ENCODE assay signal across 8 cellular contexts in the genomic region with DNA sequence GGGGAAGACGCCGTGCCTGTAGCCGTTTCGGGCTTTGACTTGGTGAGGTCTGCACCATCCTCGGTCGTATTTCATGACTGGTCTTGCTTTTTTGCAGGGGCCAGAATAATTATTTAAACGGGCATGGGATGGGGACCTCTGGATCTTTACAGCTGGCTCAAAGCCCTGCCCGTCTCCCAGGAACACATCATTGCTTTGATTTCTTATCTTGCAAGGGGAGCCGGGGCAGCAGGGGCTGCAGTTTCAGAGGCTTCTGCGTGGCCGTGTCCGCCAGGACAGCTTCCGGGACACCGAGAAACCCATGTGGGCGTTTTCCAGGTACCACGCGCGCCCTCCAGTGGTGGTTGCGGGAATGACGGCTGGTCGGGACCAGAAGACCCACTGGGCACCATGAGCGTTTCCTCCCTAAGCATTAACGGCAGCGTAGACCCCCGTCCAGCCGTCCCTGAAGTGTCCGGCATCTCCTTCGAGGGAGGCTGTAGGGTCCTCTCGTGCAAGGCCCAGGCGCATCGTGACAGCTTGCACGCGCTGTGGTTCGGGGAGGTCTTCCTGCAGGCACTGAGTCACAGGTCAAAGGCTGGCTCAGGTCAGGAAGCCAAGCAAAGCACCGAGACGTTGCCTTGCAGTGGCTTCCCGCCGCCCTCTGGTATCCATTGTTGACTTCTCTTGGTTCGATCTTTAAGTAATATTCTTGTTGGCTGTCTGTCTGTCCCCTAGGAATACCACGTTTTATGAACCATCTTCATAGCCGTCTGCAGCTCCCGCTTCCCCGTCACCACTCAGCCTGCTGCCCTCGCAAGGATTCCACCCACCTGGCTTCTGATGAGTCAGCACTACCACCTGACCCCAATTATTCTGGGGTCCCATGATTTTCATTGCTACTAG.
DNase-seq lines count a peak whose midpoint lies in the region; ATAC-seq lines count a peak whose summit lies in the region.

No MANE protein-coding gene starts in this region.

- peak; percentile 87 for DNase-seq in D341Med (ENCODE audit: low spot score)
- DNase-seq in HCEC 1CT, result peak; percentile 39
- peak; percentile 67 for DNase-seq in NCI-H2171 treated with DMSO at 0.1 percent for 48 hours (lab: John Stamatoyannopoulos, UW)
- DNase-seq in activated CD4-positive, CD25-positive, alpha-beta regulatory T cell (lab: John Stamatoyannopoulos, UW), result peak; percentile 53 to 90 (median 76)
- peak in 55 of 61 donors; percentile 18 to 74 (median 46) for DNase-seq in caudate nucleus (lab: John Stamatoyannopoulos, UW)
- DNase-seq in left kidney (ENCODE audit: low read depth, low spot score), result peak; percentile 91
- DNase-seq in stimulated activated CD4-positive, alpha-beta T cell treated with anti-CD3 and anti-CD28 coated beads, Interleukin-2, amount 100 ng/mL, for 24 hours, result peak; percentile 92 to 95

- ATAC-seq in HG03159 (IDR thresholded peaks at IDR 0.05; ENCODE audit: unreplicated experiment), result no peak

- H3K27ac ChIP-seq in caudate nucleus (ENCODE audit: low read depth, low read length), result no peak overlapping the region

Comparison
In these comparisons a context has a peak if more than half of its experiments do, and no peak if none do; other contexts are left out.
1. DNase-seq: peak in every context shown above with its lines; median percentile 94 in stimulated activated CD4-positive, alpha-beta T cell treated with anti-CD3 and anti-CD28 coated beads, Interleukin-2, amount 100 ng/mL, for 24 hours; 91 in left kidney; 87 in D341Med; 76 in activated CD4-positive, CD25-positive, alpha-beta regulatory T cell; 67 in NCI-H2171 treated with DMSO at 0.1 percent for 48 hours; 46 in caudate nucleus; 39 in HCEC 1CT.